19 cellular contexts compared by ENCODE assay signal in the genomic region with DNA sequence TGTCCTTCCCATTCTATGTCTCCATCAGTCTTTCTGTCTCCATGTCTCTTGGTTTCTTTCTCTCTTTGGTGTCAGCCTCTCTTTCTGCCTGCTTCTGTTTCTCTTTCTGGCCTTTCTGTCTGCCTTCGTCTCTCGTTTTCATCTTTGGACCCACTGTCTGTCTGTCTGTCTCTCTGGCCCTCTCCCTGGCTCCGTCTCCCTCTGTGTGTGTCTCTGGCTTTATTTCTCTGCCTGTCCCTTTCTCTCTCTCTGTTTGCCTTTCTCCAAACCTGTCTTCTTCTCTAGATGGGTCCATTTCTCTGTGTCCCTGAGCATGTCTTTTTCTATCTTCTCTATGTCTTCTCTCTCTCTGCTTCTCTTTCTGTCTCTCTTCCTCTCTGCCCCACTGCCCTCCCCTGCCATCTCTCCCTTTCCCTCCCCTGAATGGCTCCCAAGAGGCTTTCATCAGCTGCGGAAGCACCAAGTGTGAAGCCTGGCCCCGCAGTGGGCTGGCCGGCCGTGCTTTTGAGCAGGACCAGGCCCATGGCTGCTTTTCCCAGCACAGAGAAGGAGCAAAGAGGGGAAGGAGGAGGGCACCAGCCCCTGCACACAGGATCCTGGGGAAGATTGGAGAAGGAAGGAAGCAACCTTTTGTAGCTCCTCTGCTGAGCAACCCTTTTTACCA. TPM values are rescaled to one million over a fixed set of nuclear protein-coding genes. Genes with fewer than 3 reads are reported as not detected.
DNase-seq lines count a peak whose midpoint lies in the region; ATAC-seq, FAIRE-seq and TF ChIP-seq lines count a peak whose summit lies in the region.
"Had no signal": no experiment of that assay in that cellular context is flagged by ENCODE, and none has a peak within 500 bp of the region (broad histone marks: within the 10 kb centered on the region; RNA-seq: fewer than 3 reads in every experiment).

No MANE protein-coding gene starts in this region.

- peaks cover 78% of the 10 kb centered on the region for H3K4me1 Mint-ChIP-seq in nephron progenitor cell
- no peaks in the 10 kb centered on the region for H3K4me1 Mint-ChIP-seq in stimulated activated memory B cell treated with anti-CD40 and anti-IgM and Interleukin-4, amounts not matched to agents 10 μg/mL and 1 μg/mL and 100 μg/mL, for 72 hours
- H3K4me1 Mint-ChIP-seq: activated B cell treated with CpG ODN at 0.5 μM for 24 hours had no signal

- no peak overlapping the region for H3K4me3 ChIP-seq in bronchial epithelial cell (ENCODE audit: low read depth, low read length)
- H3K4me3 ChIP-seq: tibial artery had no signal

- no peak for TF ChIP-seq CTCF in bronchial epithelial cell (IDR thresholded peaks at IDR 0.05; ENCODE audit: insufficient read depth, low read length, severe bottlenecking)
- TF ChIP-seq CTCF in nephron progenitor cell (IDR thresholded peaks at IDR 0.05) = no peak

- peak; percentile 32 for FAIRE-seq in bronchial epithelial cell (lab: Jason Lieb, UNC)
- FAIRE-seq: GM18507, small intestine had no signal

- no peaks in the 10 kb centered on the region for H3K27me3 ChIP-seq in bronchial epithelial cell (ENCODE audit: control insufficient read depth, insufficient read depth, low read length)
- H3K27me3 ChIP-seq: brain microvascular endothelial cell, tibial artery had no signal

- no peaks in the 10 kb centered on the region for H3K36me3 Mint-ChIP-seq in nephron progenitor cell (ENCODE audit: low read depth)
- H3K36me3 Mint-ChIP-seq in stimulated activated memory B cell treated with anti-CD40 and anti-IgM and Interleukin-4, amounts not matched to agents 10 μg/mL and 1 μg/mL and 100 μg/mL, for 72 hours = no peaks in the 10 kb centered on the region

- H3K4me3 Mint-ChIP-seq in nephron progenitor cell = peak overlapping the region; percentile 21
- no peak overlapping the region for H3K4me3 Mint-ChIP-seq in stimulated activated memory B cell treated with anti-CD40 and anti-IgM and Interleukin-4, amounts not matched to agents 10 μg/mL and 1 μg/mL and 100 μg/mL, for 72 hours
- H3K4me3 Mint-ChIP-seq: activated B cell treated with CpG ODN at 0.5 μM for 24 hours had no signal

- H3K36me3 ChIP-seq in bronchial epithelial cell (ENCODE audit: control insufficient read depth, insufficient read depth, low read length) = no peaks in the 10 kb centered on the region
- H3K36me3 ChIP-seq: brain microvascular endothelial cell, tibial artery had no signal

- peak; percentile 22 for ATAC-seq in left ventricle myocardium superior
- ATAC-seq in stimulated activated memory B cell treated with anti-CD40 and anti-IgM and Interleukin-4, amounts not matched to agents 10 μg/mL and 1 μg/mL and 100 μg/mL, for 72 hours = no peak
- ATAC-seq in HG02571 (IDR thresholded peaks at IDR 0.05; ENCODE audit: unreplicated experiment) = no peak
- ATAC-seq: left colon; stimulated activated naive CD8-positive, alpha-beta T cell treated with anti-CD3 and anti-CD28 coated beads, Interleukin-15, Interleukin-2, amounts not matched to agents 100 U/mL and 50 U/mL, for 24 hours had no signal

- peaks cover 55% of the 10 kb centered on the region for H3K9me3 Mint-ChIP-seq in nephron progenitor cell
- H3K9me3 Mint-ChIP-seq in stimulated activated memory B cell treated with anti-CD40 and anti-IgM and Interleukin-4, amounts not matched to agents 10 μg/mL and 1 μg/mL and 100 μg/mL, for 72 hours = no peaks in the 10 kb centered on the region
- H3K9me3 Mint-ChIP-seq: activated B cell treated with CpG ODN at 0.5 μM for 24 hours had no signal

- peaks cover 3% of the 10 kb centered on the region for H3K27me3 Mint-ChIP-seq in nephron progenitor cell (ENCODE audit: low read depth, poor library complexity)
- H3K27me3 Mint-ChIP-seq in stimulated activated memory B cell treated with anti-CD40 and anti-IgM and Interleukin-4, amounts not matched to agents 10 μg/mL and 1 μg/mL and 100 μg/mL, for 72 hours = peaks cover 23% of the 10 kb centered on the region
- H3K27me3 Mint-ChIP-seq: activated B cell treated with CpG ODN at 0.5 μM for 24 hours had no signal

- H3K27ac Mint-ChIP-seq in nephron progenitor cell = peak overlapping the region; percentile 75
- H3K27ac Mint-ChIP-seq in stimulated activated memory B cell treated with anti-CD40 and anti-IgM and Interleukin-4, amounts not matched to agents 10 μg/mL and 1 μg/mL and 100 μg/mL, for 72 hours = no peak overlapping the region
- H3K27ac Mint-ChIP-seq: activated B cell treated with CpG ODN at 0.5 μM for 24 hours had no signal

- DNase-seq in left ventricle myocardium superior (peak; percentile 33), cardiac septum (ENCODE audit: low spot score) (no peak), bronchial epithelial cell (ENCODE audit: low read depth) (no peak), nephron progenitor cell (no peak), DMS53 (lab: John Stamatoyannopoulos, UW) (no peak)
- no peak for DNase-seq in activated effector memory CD4-positive, alpha-beta T cell treated with anti-CD3 and anti-CD28 coated beads, Interleukin-2, amount 50 U/mL, for 16 hours
- DNase-seq: activated B cell treated with CpG ODN at 0.5 μM for 24 hours; activated CD4-positive, alpha-beta T cell treated with anti-CD3 and anti-CD28 coated beads, Interleukin-2, amount 50 U/mL, for 4 hours; activated CD8-positive, alpha-beta memory T cell treated with anti-CD3 and anti-CD28 coated beads, Interleukin-2, amount 50 U/mL, for 4 hours; brain microvascular endothelial cell; left colon; MV-4-11; small intestine; stimulated activated naive CD8-positive, alpha-beta T cell treated with anti-CD3 and anti-CD28 coated beads, Interleukin-15, Interleukin-2, amounts not matched to agents 100 U/mL and 50 U/mL, for 24 hours; T1000; tibial artery had no signal

- intact Hi-C loops in left ventricle myocardium superior (cut with micrococcal nuclease) (no loop called here), cardiac septum (cut with DNase I) (no loop called here)

RNA-seq across cellular contexts. Expression of gene PJA1, which starts 57.4 kb away (rescaled TPM):
- total RNA-seq in left ventricle myocardium superior = 11.7 TPM
- total RNA-seq in cardiac septum = 18.8 TPM
- total RNA-seq in bronchial epithelial cell = 52.6 and 55.5 TPM in 2 replicates
